In the genomic region with DNA sequence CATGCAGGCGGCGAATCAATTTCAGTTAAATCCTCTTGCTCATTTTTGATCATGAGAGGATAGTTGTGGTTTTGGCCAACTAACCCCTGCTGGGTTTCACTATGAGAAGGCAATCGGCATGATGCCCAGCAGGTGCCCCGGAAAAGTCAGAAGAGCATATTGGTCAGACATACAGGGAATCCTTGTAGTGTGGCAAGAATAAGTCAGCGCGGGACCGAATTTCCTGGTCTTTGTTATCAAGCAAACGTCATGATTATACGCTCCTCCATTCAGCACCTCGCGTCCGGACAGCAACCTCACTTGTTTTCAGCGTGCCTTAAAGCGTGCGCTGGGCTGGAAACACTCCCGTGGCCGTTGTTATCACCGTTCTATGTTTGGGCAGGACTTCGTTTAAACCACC, we compare ENCODE assay signal across 2 cellular contexts.
TF ChIP-seq lines count a peak whose summit lies in the region.

No MANE protein-coding gene starts in this region.

TF ChIP-seq in SK-N-SH, 30 proteins besides CTCF, POLR2A, EP300 and RAD21:
- TF ChIP-seq, protein P1, sequence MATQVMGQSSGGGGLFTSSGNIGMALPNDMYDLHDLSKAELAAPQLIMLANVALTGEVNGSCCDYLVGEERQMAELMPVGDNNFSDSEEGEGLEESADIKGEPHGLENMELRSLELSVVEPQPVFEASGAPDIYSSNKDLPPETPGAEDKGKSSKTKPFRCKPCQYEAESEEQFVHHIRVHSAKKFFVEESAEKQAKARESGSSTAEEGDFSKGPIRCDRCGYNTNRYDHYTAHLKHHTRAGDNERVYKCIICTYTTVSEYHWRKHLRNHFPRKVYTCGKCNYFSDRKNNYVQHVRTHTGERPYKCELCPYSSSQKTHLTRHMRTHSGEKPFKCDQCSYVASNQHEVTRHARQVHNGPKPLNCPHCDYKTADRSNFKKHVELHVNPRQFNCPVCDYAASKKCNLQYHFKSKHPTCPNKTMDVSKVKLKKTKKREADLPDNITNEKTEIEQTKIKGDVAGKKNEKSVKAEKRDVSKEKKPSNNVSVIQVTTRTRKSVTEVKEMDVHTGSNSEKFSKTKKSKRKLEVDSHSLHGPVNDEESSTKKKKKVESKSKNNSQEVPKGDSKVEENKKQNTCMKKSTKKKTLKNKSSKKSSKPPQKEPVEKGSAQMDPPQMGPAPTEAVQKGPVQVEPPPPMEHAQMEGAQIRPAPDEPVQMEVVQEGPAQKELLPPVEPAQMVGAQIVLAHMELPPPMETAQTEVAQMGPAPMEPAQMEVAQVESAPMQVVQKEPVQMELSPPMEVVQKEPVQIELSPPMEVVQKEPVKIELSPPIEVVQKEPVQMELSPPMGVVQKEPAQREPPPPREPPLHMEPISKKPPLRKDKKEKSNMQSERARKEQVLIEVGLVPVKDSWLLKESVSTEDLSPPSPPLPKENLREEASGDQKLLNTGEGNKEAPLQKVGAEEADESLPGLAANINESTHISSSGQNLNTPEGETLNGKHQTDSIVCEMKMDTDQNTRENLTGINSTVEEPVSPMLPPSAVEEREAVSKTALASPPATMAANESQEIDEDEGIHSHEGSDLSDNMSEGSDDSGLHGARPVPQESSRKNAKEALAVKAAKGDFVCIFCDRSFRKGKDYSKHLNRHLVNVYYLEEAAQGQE (IDR thresholded peaks at IDR 0.05; ENCODE audit: low read depth, low read length) = peak; percentile 95
- TF ChIP-seq TAF1 (IDR thresholded peaks at IDR 0.05; ENCODE audit: borderline replicate concordance, low read depth, low read length) (no peak), MEF2A (IDR thresholded peaks at IDR 0.05; ENCODE audit: borderline replicate concordance, low read depth) (no peak)

TF ChIP-seq in HepG2, 621 proteins besides CTCF, POLR2A, EP300 and RAD21 (continued from another document):
- TF ChIP-seq MXD4 (CRISPR knock-in tag; IDR thresholded peaks at IDR 0.05) (peak; percentile 43; the same call in 1 of the 2 replicates), SRSF4 (IDR thresholded peaks at IDR 0.05; ENCODE audit: low read depth, low read length, poor library complexity, severe bottlenecking) (no peak), EHMT2 (IDR thresholded peaks at IDR 0.05; ENCODE audit: borderline replicate concordance, low read depth, low read length) (peak; percentile 66; the same call in 1 of the 2 replicates), TGIF2 (CRISPR knock-in tag; IDR thresholded peaks at IDR 0.05) (0 out of 2 replicates have a peak, but pooled peaks have one; percentile 27), ZSCAN31 (CRISPR knock-in tag; IDR thresholded peaks at IDR 0.05; ENCODE audit: low read depth) (no peak)
- TF ChIP-seq, protein P1 (IDR thresholded peaks at IDR 0.05; ENCODE audit: borderline replicate concordance in 1 of 2, low read depth in 1 of 2, low read length in 2 of 2) = peak; percentile 75 to 95
- TF ChIP-seq, protein P2, sequence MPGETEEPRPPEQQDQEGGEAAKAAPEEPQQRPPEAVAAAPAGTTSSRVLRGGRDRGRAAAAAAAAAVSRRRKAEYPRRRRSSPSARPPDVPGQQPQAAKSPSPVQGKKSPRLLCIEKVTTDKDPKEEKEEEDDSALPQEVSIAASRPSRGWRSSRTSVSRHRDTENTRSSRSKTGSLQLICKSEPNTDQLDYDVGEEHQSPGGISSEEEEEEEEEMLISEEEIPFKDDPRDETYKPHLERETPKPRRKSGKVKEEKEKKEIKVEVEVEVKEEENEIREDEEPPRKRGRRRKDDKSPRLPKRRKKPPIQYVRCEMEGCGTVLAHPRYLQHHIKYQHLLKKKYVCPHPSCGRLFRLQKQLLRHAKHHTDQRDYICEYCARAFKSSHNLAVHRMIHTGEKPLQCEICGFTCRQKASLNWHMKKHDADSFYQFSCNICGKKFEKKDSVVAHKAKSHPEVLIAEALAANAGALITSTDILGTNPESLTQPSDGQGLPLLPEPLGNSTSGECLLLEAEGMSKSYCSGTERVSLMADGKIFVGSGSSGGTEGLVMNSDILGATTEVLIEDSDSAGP (CRISPR knock-in tag; IDR thresholded peaks at IDR 0.05; ENCODE audit: borderline replicate concordance) = no peak
- TF ChIP-seq, protein P3, sequence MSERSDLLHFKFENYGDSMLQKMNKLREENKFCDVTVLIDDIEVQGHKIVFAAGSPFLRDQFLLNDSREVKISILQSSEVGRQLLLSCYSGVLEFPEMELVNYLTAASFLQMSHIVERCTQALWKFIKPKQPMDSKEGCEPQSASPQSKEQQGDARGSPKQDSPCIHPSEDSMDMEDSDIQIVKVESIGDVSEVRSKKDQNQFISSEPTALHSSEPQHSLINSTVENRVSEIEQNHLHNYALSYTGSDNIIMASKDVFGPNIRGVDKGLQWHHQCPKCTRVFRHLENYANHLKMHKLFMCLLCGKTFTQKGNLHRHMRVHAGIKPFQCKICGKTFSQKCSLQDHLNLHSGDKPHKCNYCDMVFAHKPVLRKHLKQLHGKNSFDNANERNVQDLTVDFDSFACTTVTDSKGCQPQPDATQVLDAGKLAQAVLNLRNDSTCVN (CRISPR knock-in tag; IDR thresholded peaks at IDR 0.05; ENCODE audit: borderline replicate concordance) = 0 out of 2 replicates have a peak, but pooled peaks have one; percentile 34
